Comparison of ENCODE assay signal across 35 cellular contexts in the genomic region with DNA sequence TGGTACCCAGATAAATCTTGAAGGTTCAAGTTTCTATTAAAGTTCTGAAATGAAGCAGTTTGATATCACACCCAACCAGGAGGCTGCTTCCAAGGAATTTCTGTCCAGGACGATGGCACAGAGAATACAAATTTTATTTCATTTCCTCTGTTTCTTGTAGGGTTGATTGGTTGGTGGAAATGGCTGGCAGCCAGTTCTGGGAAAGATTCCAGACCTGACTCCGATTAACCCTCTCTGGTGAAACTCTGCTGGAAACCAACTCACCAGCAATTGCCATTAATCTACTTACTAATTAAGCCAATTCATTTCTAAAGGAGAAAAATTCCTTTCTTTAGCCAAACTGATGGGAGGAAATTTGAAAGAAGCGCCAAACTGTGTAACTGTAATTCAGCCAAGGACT. TPM values are rescaled to one million over a fixed set of nuclear protein-coding genes. Genes with fewer than 3 reads are reported as not detected.
"Had no signal": no experiment of that assay in that cellular context is flagged by ENCODE, and none has a peak within 500 bp of the region (broad histone marks: within the 10 kb centered on the region; RNA-seq: fewer than 3 reads in every experiment).

No MANE protein-coding gene starts in this region.

- H3K4me1 ChIP-seq: colonic mucosa, gastrocnemius medialis, left lung, parathyroid adenoma, right atrium auricular region, sigmoid colon, testis had no signal

- H3K27ac Mint-ChIP-seq: dendritic cell treated with granulocyte-macrophage colony-stimulating factor and Interleukin-4, amounts not matched to agents 40 ng/mL and 50 ng/mL, for 4 days; endodermal cell; mesothelial cell of epicardium; naive B cell; natural killer cell treated with Interleukin-12 subunit alpha and Interleukin-12 subunit beta and Interleukin-15 and Interleukin-18, amount 100 ng/mL, for 72 hours; stimulated activated memory B cell treated with anti-CD40 and anti-IgM and Interleukin-4, amounts not matched to agents 10 μg/mL and 1 μg/mL and 100 μg/mL, for 72 hours; type B pancreatic cell had no signal

- H3K4me3 Mint-ChIP-seq: dendritic cell treated with granulocyte-macrophage colony-stimulating factor and Interleukin-4, amounts not matched to agents 40 ng/mL and 50 ng/mL, for 4 days; endodermal cell; mesothelial cell of epicardium; naive B cell; natural killer cell treated with Interleukin-12 subunit alpha and Interleukin-12 subunit beta and Interleukin-15 and Interleukin-18, amount 100 ng/mL, for 72 hours; neural crest cell; stimulated activated memory B cell treated with anti-CD40 and anti-IgM and Interleukin-4, amounts not matched to agents 10 μg/mL and 1 μg/mL and 100 μg/mL, for 72 hours; type B pancreatic cell had no signal

- H3K9me3 Mint-ChIP-seq: dendritic cell treated with granulocyte-macrophage colony-stimulating factor and Interleukin-4, amounts not matched to agents 40 ng/mL and 50 ng/mL, for 4 days; endodermal cell; mesothelial cell of epicardium; natural killer cell treated with Interleukin-12 subunit alpha and Interleukin-12 subunit beta and Interleukin-15 and Interleukin-18, amount 100 ng/mL, for 72 hours; neural crest cell; stimulated activated memory B cell treated with anti-CD40 and anti-IgM and Interleukin-4, amounts not matched to agents 10 μg/mL and 1 μg/mL and 100 μg/mL, for 72 hours; type B pancreatic cell had no signal

- H3K36me3 ChIP-seq: colonic mucosa, gastrocnemius medialis, left lung, right atrium auricular region, sigmoid colon, spleen, tibial artery had no signal

- H3K27me3 ChIP-seq: testis had no signal

- H3K9ac ChIP-seq: parathyroid adenoma had no signal

- H2AFZ ChIP-seq: parathyroid adenoma had no signal

- H3K4me1 Mint-ChIP-seq: mesothelial cell of epicardium; naive B cell; stimulated activated memory B cell treated with anti-CD40 and anti-IgM and Interleukin-4, amounts not matched to agents 10 μg/mL and 1 μg/mL and 100 μg/mL, for 72 hours had no signal

- H3K4me3 ChIP-seq: colonic mucosa, gastrocnemius medialis, left lung, mucosa of descending colon, right atrium auricular region, sigmoid colon, spleen, testis, tibial artery had no signal

- H3K36me3 Mint-ChIP-seq: mesothelial cell of epicardium; naive B cell; natural killer cell treated with Interleukin-12 subunit alpha and Interleukin-12 subunit beta and Interleukin-15 and Interleukin-18, amount 100 ng/mL, for 72 hours; stimulated activated memory B cell treated with anti-CD40 and anti-IgM and Interleukin-4, amounts not matched to agents 10 μg/mL and 1 μg/mL and 100 μg/mL, for 72 hours; type B pancreatic cell had no signal

- ATAC-seq: esophagus mucosa; gastrocnemius medialis; left lung; mucosa of descending colon; natural killer cell treated with Interleukin-12 subunit alpha and Interleukin-12 subunit beta and Interleukin-15 and Interleukin-18, amount 100 ng/mL, for 72 hours; stimulated activated memory B cell treated with anti-CD40 and anti-IgM and Interleukin-4, amounts not matched to agents 10 μg/mL and 1 μg/mL and 100 μg/mL, for 72 hours; stimulated activated naive CD8-positive, alpha-beta T cell treated with anti-CD3 and anti-CD28 coated beads, Interleukin-15, Interleukin-2, amounts not matched to agents 100 U/mL and 50 U/mL, for 24 hours had no signal

- H3K27ac ChIP-seq: colonic mucosa, epithelial cell of prostate, gastrocnemius medialis, left lung, parathyroid adenoma, right atrium auricular region, sigmoid colon, spleen, testis, tibial artery had no signal

- H3K9me3 ChIP-seq: colonic mucosa, gastrocnemius medialis, left lung, mucosa of descending colon, right atrium auricular region, sigmoid colon, spleen, testis, tibial artery had no signal

- DNase-seq: colonic mucosa; effector CD8-positive, alpha-beta T cell; endodermal cell; foreskin fibroblast; gastrocnemius medialis; head of caudate nucleus; left cardiac atrium; left lung; mesenchymal stem cell; mucosa of descending colon; naive B cell; sigmoid colon; spleen; stimulated activated CD4-positive, alpha-beta T cell treated with anti-CD3 and anti-CD28 coated beads, Interleukin-4, amount 100 ng/mL, for 4 hours; stimulated activated naive CD8-positive, alpha-beta T cell treated with anti-CD3 and anti-CD28 coated beads, Interleukin-15, Interleukin-2, amounts not matched to agents 100 U/mL and 50 U/mL, for 24 hours; substantia nigra; testis; tibial artery had no signal

- H3K79me2 ChIP-seq: parathyroid adenoma had no signal

RNA-seq across cellular contexts. Expression of gene PTF1A, which starts 10.6 kb away (rescaled TPM):
- total RNA-seq: colonic mucosa; endodermal cell; esophagus mucosa; gastrocnemius medialis; glomerular endothelial cell; kidney epithelial cell; left cardiac atrium; left lung; lower leg skin; lung microvascular endothelial cell; mesothelial cell of epicardium; mucosa of descending colon; natural killer cell treated with Interleukin-12 subunit alpha and Interleukin-12 subunit beta and Interleukin-15 and Interleukin-18, amount 100 ng/mL, for 72 hours; osteoblast; right atrium auricular region; sigmoid colon; skeletal muscle tissue; spleen; urinary bladder had no signal
